ENCODE assay signal across 3 cellular contexts in the genomic region with DNA sequence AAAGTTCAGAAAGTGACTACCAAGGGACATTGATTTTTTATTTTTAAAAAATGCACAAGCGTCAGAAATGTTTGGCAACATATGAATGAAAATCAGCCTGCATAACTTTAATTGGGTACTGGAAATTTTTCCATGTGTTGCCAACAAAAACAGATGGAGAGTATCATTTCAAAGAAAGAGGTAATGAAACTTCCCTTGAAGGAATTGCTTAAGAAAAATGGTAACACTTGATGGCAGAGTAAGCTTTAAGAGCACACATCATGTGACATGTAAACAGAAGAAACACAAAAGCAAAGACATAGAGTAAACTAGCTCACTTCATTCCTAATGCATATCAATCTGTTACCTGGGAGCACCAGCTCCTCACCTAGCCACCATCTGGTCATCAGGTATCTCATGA.
TF ChIP-seq lines count a peak whose summit lies in the region.

No MANE protein-coding gene starts in this region.

TF ChIP-seq in IMR-90, 13 proteins besides CTCF, POLR2A, EP300 and RAD21:
- TF ChIP-seq CHD1 (IDR thresholded peaks at IDR 0.05; ENCODE audit: low read depth, low read length) (no peak), SMC3 (IDR thresholded peaks at IDR 0.05; ENCODE audit: low read depth, low read length) (no peak), MXI1 (IDR thresholded peaks at IDR 0.05; ENCODE audit: borderline replicate concordance, low read depth, low read length) (no peak), RCOR1 (IDR thresholded peaks at IDR 0.05; ENCODE audit: insufficient replicate concordance, low read length) (no peak), FOS (IDR thresholded peaks at IDR 0.05; ENCODE audit: low read depth, low read length) (no peak), RFX5 (IDR thresholded peaks at IDR 0.05; ENCODE audit: low read depth, low read length) (no peak), BHLHE40 (IDR thresholded peaks at IDR 0.05; ENCODE audit: low read depth, low read length) (no peak), NFE2L2 (IDR thresholded peaks at IDR 0.05; ENCODE audit: low read depth, low read length) (no peak), MAFK (IDR thresholded peaks at IDR 0.05; ENCODE audit: low read depth, low read length) (no peak), MAZ (IDR thresholded peaks at IDR 0.05; ENCODE audit: borderline replicate concordance, low read depth, low read length) (no peak), CEBPB (IDR thresholded peaks at IDR 0.05; ENCODE audit: low read depth, low read length) (no peak)
- TF ChIP-seq, protein P1, sequence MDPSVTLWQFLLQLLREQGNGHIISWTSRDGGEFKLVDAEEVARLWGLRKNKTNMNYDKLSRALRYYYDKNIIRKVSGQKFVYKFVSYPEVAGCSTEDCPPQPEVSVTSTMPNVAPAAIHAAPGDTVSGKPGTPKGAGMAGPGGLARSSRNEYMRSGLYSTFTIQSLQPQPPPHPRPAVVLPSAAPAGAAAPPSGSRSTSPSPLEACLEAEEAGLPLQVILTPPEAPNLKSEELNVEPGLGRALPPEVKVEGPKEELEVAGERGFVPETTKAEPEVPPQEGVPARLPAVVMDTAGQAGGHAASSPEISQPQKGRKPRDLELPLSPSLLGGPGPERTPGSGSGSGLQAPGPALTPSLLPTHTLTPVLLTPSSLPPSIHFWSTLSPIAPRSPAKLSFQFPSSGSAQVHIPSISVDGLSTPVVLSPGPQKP (IDR thresholded peaks at IDR 0.05; ENCODE audit: borderline replicate concordance, low read depth, low read length), result no peak
- TF ChIP-seq, protein P2, sequence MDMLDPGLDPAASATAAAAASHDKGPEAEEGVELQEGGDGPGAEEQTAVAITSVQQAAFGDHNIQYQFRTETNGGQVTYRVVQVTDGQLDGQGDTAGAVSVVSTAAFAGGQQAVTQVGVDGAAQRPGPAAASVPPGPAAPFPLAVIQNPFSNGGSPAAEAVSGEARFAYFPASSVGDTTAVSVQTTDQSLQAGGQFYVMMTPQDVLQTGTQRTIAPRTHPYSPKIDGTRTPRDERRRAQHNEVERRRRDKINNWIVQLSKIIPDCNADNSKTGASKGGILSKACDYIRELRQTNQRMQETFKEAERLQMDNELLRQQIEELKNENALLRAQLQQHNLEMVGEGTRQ (IDR thresholded peaks at IDR 0.05; ENCODE audit: low read depth, low read length), result no peak

TF ChIP-seq in H1, 55 proteins besides CTCF, POLR2A, EP300 and RAD21:
- TF ChIP-seq CHD1 (IDR thresholded peaks at IDR 0.05; ENCODE audit: low read depth, low read length) (no peak), RNF2 (IDR thresholded peaks at IDR 0.05; ENCODE audit: borderline replicate concordance, low read depth, low read length, missing control alignments, poor library complexity, severe bottlenecking) (no peak), RFX5 (IDR thresholded peaks at IDR 0.05; ENCODE audit: borderline replicate concordance, low read depth, low read length) (no peak), SP2 (IDR thresholded peaks at IDR 0.05; ENCODE audit: low read length) (no peak)
- TF ChIP-seq, protein P3, sequence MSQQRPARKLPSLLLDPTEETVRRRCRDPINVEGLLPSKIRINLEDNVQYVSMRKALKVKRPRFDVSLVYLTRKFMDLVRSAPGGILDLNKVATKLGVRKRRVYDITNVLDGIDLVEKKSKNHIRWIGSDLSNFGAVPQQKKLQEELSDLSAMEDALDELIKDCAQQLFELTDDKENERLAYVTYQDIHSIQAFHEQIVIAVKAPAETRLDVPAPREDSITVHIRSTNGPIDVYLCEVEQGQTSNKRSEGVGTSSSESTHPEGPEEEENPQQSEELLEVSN (IDR thresholded peaks at IDR 0.05), result no peak

TF ChIP-seq in GM12891, 5 proteins besides CTCF, POLR2A, EP300 and RAD21:
- TF ChIP-seq PAX5 (IDR thresholded peaks at IDR 0.05; ENCODE audit: insufficient read depth, low read length, severe bottlenecking) (no peak), SPI1 (IDR thresholded peaks at IDR 0.05; ENCODE audit: low read depth, low read length) (no peak), POU2F2 (IDR thresholded peaks at IDR 0.05; ENCODE audit: low read depth, low read length) (no peak), POLR2AphosphoS5 (IDR thresholded peaks at IDR 0.05; ENCODE audit: low read depth, low read length) (no peak), TAF1 (IDR thresholded peaks at IDR 0.05; ENCODE audit: low read depth, low read length) (no peak)
